1 cellular context compared by ENCODE assay signal in genomic region chr16:89117975-89118289, GRCh38.
TF ChIP-seq lines count a peak whose summit lies in the region.

No MANE protein-coding gene starts in this region.

TF ChIP-seq in HepG2, 621 proteins besides CTCF, POLR2A, EP300 and RAD21:
- TF ChIP-seq PCBP2 (optimal IDR thresholded peaks at IDR 0.05; ENCODE audit: low read depth, low read length, poor library complexity, severe bottlenecking) (no peak), ZFP36L1 (CRISPR knock-in tag; IDR thresholded peaks at IDR 0.05) (no peak), GABPB1 (CRISPR knock-in tag; IDR thresholded peaks at IDR 0.05) (no peak), ZNF563 (CRISPR knock-in tag; IDR thresholded peaks at IDR 0.05) (no peak), FOXC1 (CRISPR knock-in tag; IDR thresholded peaks at IDR 0.05; ENCODE audit: borderline replicate concordance) (no peak), ZNF180 (CRISPR knock-in tag; IDR thresholded peaks at IDR 0.05; ENCODE audit: borderline replicate concordance, low read depth) (no peak), CREB3 (CRISPR knock-in tag; IDR thresholded peaks at IDR 0.05) (no peak), ZNF496 (CRISPR knock-in tag; IDR thresholded peaks at IDR 0.05; ENCODE audit: insufficient replicate concordance) (no peak), XRCC5 (optimal IDR thresholded peaks at IDR 0.05; ENCODE audit: low read length) (no peak), HNF1B (CRISPR knock-in tag; IDR thresholded peaks at IDR 0.05) (no peak), ZNF788 (CRISPR knock-in tag; IDR thresholded peaks at IDR 0.05; ENCODE audit: borderline replicate concordance) (no peak), SP5 (CRISPR knock-in tag; IDR thresholded peaks at IDR 0.05; ENCODE audit: borderline replicate concordance, low read depth) (no peak), MAFG (CRISPR knock-in tag; IDR thresholded peaks at IDR 0.05) (no peak), NRL (CRISPR knock-in tag; IDR thresholded peaks at IDR 0.05; ENCODE audit: borderline replicate concordance) (no peak), SRSF1 (optimal IDR thresholded peaks at IDR 0.05; ENCODE audit: low read depth, low read length) (no peak), SNAPC5 (CRISPR knock-in tag; IDR thresholded peaks at IDR 0.05; ENCODE audit: borderline replicate concordance) (no peak), ZZZ3 (CRISPR knock-in tag; IDR thresholded peaks at IDR 0.05; ENCODE audit: borderline replicate concordance) (no peak)
TF ChIP-seq in HepG2: peak in this region for 0.
